In genomic region chrX:120120223-120120622, GRCh38 we compare ENCODE assay signal across 1 cellular context.
TF ChIP-seq lines count a peak whose summit lies in the region.

No MANE protein-coding gene starts in this region.

TF ChIP-seq in IMR-90, 13 proteins besides CTCF, POLR2A, EP300 and RAD21 (continued from another document):
- no peak for TF ChIP-seq ELK1 (IDR thresholded peaks at IDR 0.05; ENCODE audit: borderline replicate concordance, low read depth, low read length)
- no peak for TF ChIP-seq RCOR1 (IDR thresholded peaks at IDR 0.05; ENCODE audit: insufficient replicate concordance, low read length)
- TF ChIP-seq BHLHE40 (IDR thresholded peaks at IDR 0.05; ENCODE audit: low read depth, low read length), result no peak
- TF ChIP-seq NFE2L2 (IDR thresholded peaks at IDR 0.05; ENCODE audit: low read depth, low read length), result no peak
- no peak for TF ChIP-seq RFX5 (IDR thresholded peaks at IDR 0.05; ENCODE audit: low read depth, low read length)
- TF ChIP-seq MAFK (IDR thresholded peaks at IDR 0.05; ENCODE audit: low read depth, low read length), result no peak
- TF ChIP-seq FOS (IDR thresholded peaks at IDR 0.05; ENCODE audit: low read depth, low read length), result no peak
